16 cellular contexts compared by ENCODE assay signal in the genomic region with DNA sequence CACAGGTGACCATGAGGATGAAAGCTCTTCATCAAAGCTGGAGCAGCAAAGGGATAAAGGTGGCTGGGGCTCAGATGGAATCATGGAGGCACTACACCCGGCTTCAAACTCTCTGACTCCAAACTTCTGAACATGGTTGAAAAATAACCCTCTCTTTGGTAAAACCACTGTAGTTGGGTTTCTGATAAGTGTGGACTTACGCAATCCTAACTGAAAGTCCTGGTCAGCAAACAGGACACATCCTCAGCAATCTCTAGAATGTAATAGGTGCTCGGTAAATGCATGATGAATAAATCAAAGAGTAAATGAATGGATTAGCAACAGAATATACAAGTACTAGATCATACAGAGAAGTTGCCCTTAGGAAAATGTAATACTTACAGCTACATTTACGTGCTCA.
"Had no signal": no experiment of that assay in that cellular context is flagged by ENCODE, and none has a peak within 500 bp of the region (broad histone marks: within the 10 kb centered on the region; RNA-seq: fewer than 3 reads in every experiment).

No MANE protein-coding gene starts in this region.

- DNase-seq: activated CD4-positive, alpha-beta T cell treated with anti-CD3 and anti-CD28 coated beads, Interleukin-2, amount 10 ng/mL, durations not matched to agents 24 days and 14 days; activated CD8-positive, alpha-beta T cell treated with anti-CD3 and anti-CD28 coated beads, Interleukin-2, amount 10 ng/mL, durations not matched to agents 7 days and 5 days; activated naive CD4-positive, alpha-beta T cell treated with anti-CD3 and anti-CD28 coated beads, Interleukin-2, amount 50 U/mL, for 16 hours; activated T-cell treated with anti-CD3 and anti-CD28 coated beads, Interleukin-2, amount 50 U/mL, for 24 hours; cortex of kidney; erythroblast; heart left ventricle; mesendoderm; nucleus accumbens; retina; stimulated activated CD4-positive, alpha-beta T cell treated with anti-CD3 and anti-CD28 coated beads, Interleukin-2, amount 100 ng/mL, for 24 hours; stimulated activated naive CD8-positive, alpha-beta T cell treated with anti-CD3 and anti-CD28 coated beads, Interleukin-15, Interleukin-2, amounts not matched to agents 100 U/mL and 50 U/mL, for 24 hours; uterus had no signal

- H3K27ac ChIP-seq: ascending aorta, gastroesophageal sphincter, heart left ventricle, tibial nerve had no signal

- H3K9me3 ChIP-seq: ascending aorta, gastroesophageal sphincter, heart left ventricle, tibial nerve, uterus had no signal

- H3K36me3 ChIP-seq: ascending aorta, gastroesophageal sphincter, heart left ventricle, tibial nerve, uterus had no signal

- H3K27me3 ChIP-seq: ascending aorta, gastroesophageal sphincter, heart left ventricle, tibial nerve, uterus had no signal

- H3K4me1 ChIP-seq: ascending aorta, tibial nerve, uterus had no signal

- H3K4me3 ChIP-seq: ascending aorta, gastroesophageal sphincter, heart left ventricle, tibial nerve, uterus had no signal
